10 cellular contexts compared by ENCODE assay signal in the genomic region with DNA sequence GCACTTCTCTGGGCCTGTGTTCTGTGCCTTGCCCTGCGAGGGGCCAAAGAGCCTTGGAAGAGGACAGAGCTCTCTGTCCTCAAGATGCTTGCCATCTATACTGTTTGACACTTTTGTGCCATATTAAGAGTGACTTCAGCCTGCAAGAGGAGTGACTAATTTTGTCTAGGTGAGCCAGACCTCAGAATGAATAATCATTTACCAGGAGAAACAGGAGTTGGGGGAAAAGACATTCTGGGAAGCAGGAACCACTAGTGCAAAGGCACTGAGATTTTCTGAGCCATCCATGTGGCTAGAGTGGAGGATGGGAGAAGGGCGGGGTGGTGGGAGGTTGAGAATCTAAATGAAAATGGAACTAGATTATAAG. TPM values are rescaled to one million over a fixed set of nuclear protein-coding genes. Genes with fewer than 3 reads are reported as not detected.
DNase-seq lines count a peak whose midpoint lies in the region; ATAC-seq and TF ChIP-seq lines count a peak whose summit lies in the region.
"Had no signal": no experiment of that assay in that cellular context is flagged by ENCODE, and none has a peak within 500 bp of the region (broad histone marks: within the 10 kb centered on the region; RNA-seq: fewer than 3 reads in every experiment).

No MANE protein-coding gene starts in this region.

- intact Hi-C loops in breast epithelium (cut with DNase I; ENCODE audit: low total_unique reads) = no loop called here

- H3K9me3 ChIP-seq in HUES48 (ENCODE audit: control insufficient read depth, insufficient read depth, low read length) = no peaks in the 10 kb centered on the region
- no peaks in the 10 kb centered on the region for H3K9me3 ChIP-seq in breast epithelium
- no peaks in the 10 kb centered on the region for H3K9me3 ChIP-seq in T-helper 17 cell (ENCODE audit: control insufficient read depth, low read length, poor library complexity, severe bottlenecking)

- no peak for ATAC-seq in stimulated activated naive B cell treated with anti-CD40 and anti-IgM and Interleukin-4, amounts not matched to agents 10 μg/mL and 1 μg/mL and 100 μg/mL, for 72 hours (replicated peaks)
- no peak for ATAC-seq in HG02970 (IDR thresholded peaks at IDR 0.05; ENCODE audit: low FRiP score, unreplicated experiment)
- ATAC-seq in GM18907 (IDR thresholded peaks at IDR 0.05; ENCODE audit: unreplicated experiment) = no peak
- no peak for ATAC-seq in T-helper 17 cell
- ATAC-seq: naive thymus-derived CD4-positive, alpha-beta T cell had no signal

- H3K27me3 ChIP-seq in HUES48 (ENCODE audit: control insufficient read depth, insufficient read depth, low read length) = peaks cover 52% of the 10 kb centered on the region
- H3K27me3 ChIP-seq in breast epithelium = no peaks in the 10 kb centered on the region
- H3K27me3 ChIP-seq in kidney epithelial cell (ENCODE audit: control insufficient read depth, insufficient read depth, low read length) = no peaks in the 10 kb centered on the region
- H3K27me3 ChIP-seq: cardiac muscle cell had no signal

- TF ChIP-seq POLR2A in breast epithelium (IDR thresholded peaks at IDR 0.05) = no peak

- H3K4me3 Mint-ChIP-seq in stimulated activated naive B cell treated with anti-CD40 and anti-IgM and Interleukin-4, amounts not matched to agents 10 μg/mL and 1 μg/mL and 100 μg/mL, for 72 hours = no peak overlapping the region
- H3K4me3 Mint-ChIP-seq in T-helper 17 cell = no peak overlapping the region

- H3K9me3 Mint-ChIP-seq in stimulated activated naive B cell treated with anti-CD40 and anti-IgM and Interleukin-4, amounts not matched to agents 10 μg/mL and 1 μg/mL and 100 μg/mL, for 72 hours = no peaks in the 10 kb centered on the region
- H3K9me3 Mint-ChIP-seq: naive thymus-derived CD4-positive, alpha-beta T cell had no signal

- peaks cover 5% of the 10 kb centered on the region in 2 donors for H3K27me3 Mint-ChIP-seq in stimulated activated naive B cell treated with anti-CD40 and anti-IgM and Interleukin-4, amounts not matched to agents 10 μg/mL and 1 μg/mL and 100 μg/mL, for 72 hours
- H3K27me3 Mint-ChIP-seq in T-helper 17 cell = peaks cover 10% of the 10 kb centered on the region

- peak overlapping the region; percentile 77 for H3K4me3 ChIP-seq in HUES48 (ENCODE audit: low read depth, low read length)
- H3K4me3 ChIP-seq in breast epithelium = peak overlapping the region; percentile 70 to 94 (median 86)
- H3K4me3 ChIP-seq in kidney epithelial cell (ENCODE audit: low read depth, low read length) = peak overlapping the region; percentile 76

- H3K36me3 ChIP-seq in HUES48 (ENCODE audit: control insufficient read depth, insufficient read depth, low read length) (no peaks in the 10 kb centered on the region), breast epithelium (no peaks in the 10 kb centered on the region), kidney epithelial cell (ENCODE audit: control insufficient read depth, insufficient read depth, low read length) (no peaks in the 10 kb centered on the region)
- H3K36me3 ChIP-seq: cardiac muscle cell had no signal

- H3K36me3 Mint-ChIP-seq in stimulated activated naive B cell treated with anti-CD40 and anti-IgM and Interleukin-4, amounts not matched to agents 10 μg/mL and 1 μg/mL and 100 μg/mL, for 72 hours = peaks cover 7 to 20% of the 10 kb centered on the region in 2 donors
- H3K36me3 Mint-ChIP-seq in T-helper 17 cell (ENCODE audit: low read depth) = no peaks in the 10 kb centered on the region

- peak overlapping the region; percentile 31 for H3K27ac Mint-ChIP-seq in stimulated activated naive B cell treated with anti-CD40 and anti-IgM and Interleukin-4, amounts not matched to agents 10 μg/mL and 1 μg/mL and 100 μg/mL, for 72 hours
- H3K27ac Mint-ChIP-seq in T-helper 17 cell = no peak overlapping the region

- H3K27ac ChIP-seq in HUES48 (ENCODE audit: low read depth, low read length) (no peak overlapping the region), breast epithelium (peak overlapping the region; percentile 93)
- H3K27ac ChIP-seq: cardiac muscle cell had no signal

- DNase-seq in breast epithelium (ENCODE audit: low spot score in 2 of 2) (no peak), kidney epithelial cell (ENCODE audit: low read depth) (no peak), T-helper 17 cell (no peak), G401 (ENCODE audit: low spot score) (no peak)
- DNase-seq in stimulated activated naive B cell treated with anti-CD40 and anti-IgM and Interleukin-4, amounts not matched to agents 10 μg/mL and 1 μg/mL and 100 μg/mL, for 72 hours = no peak
- DNase-seq: naive thymus-derived CD4-positive, alpha-beta T cell had no signal

- in situ Hi-C loops in G401 (cut with HindIII; ENCODE audit: low sequenced_read_pairs) = no loop called here

- H3K9ac ChIP-seq in HUES48 (ENCODE audit: low read depth, low read length) = no peak overlapping the region

- peaks cover 21 to 41% of the 10 kb centered on the region in 2 donors for H3K4me1 Mint-ChIP-seq in stimulated activated naive B cell treated with anti-CD40 and anti-IgM and Interleukin-4, amounts not matched to agents 10 μg/mL and 1 μg/mL and 100 μg/mL, for 72 hours
- H3K4me1 Mint-ChIP-seq in T-helper 17 cell = peaks cover 12% of the 10 kb centered on the region

- no peak for TF ChIP-seq CTCF in breast epithelium (IDR thresholded peaks at IDR 0.05)
- no peak for TF ChIP-seq CTCF in kidney epithelial cell (IDR thresholded peaks at IDR 0.05; ENCODE audit: insufficient read depth, low read length, poor library complexity, severe bottlenecking)

- H3K4me1 ChIP-seq in HUES48 (ENCODE audit: control insufficient read depth, insufficient read depth, low read length) (peaks cover 27% of the 10 kb centered on the region), breast epithelium (peaks cover 15 to 30% of the 10 kb centered on the region in 2 donors)

RNA-seq across cellular contexts. Expression of gene GSN, which starts 1.9 kb away (rescaled TPM):
- over 10,000 TPM in 1 of 3 donors, 1,000 to 10,000 TPM in 2; 1,290 to 13,922 (median 1,437) TPM for total RNA-seq in breast epithelium
- 163 and 180 TPM in 2 replicates for total RNA-seq in kidney epithelial cell
- total RNA-seq in T-helper 17 cell = 10 to 100 TPM in 1 of 2 donors, 1 to 10 TPM in 1; 5.4 to 29.6 TPM
- 333 and 366 TPM in 2 replicates for total RNA-seq in G401 (2014; rRNA removed; shearing (Covaris generic))
